ENCODE assay signal across 8 cellular contexts in genomic region chr22:43862074-43862881, GRCh38. TPM values are rescaled to one million over a fixed set of nuclear protein-coding genes. Genes with fewer than 3 reads are reported as not detected.
DNase-seq lines count a peak whose midpoint lies in the region; ATAC-seq and TF ChIP-seq lines count a peak whose summit lies in the region.

SULT4A1 (minus strand) TSS chr22:43862513; CDS start chr22:43862382, 131 bp downstream.

- H3K27ac Mint-ChIP-seq in endothelial cell (ENCODE audit: unreplicated experiment) = peak within 1 kb of the TSS; percentile 61
- no peak within 1 kb of the TSS for H3K27ac Mint-ChIP-seq in activated CD4-positive, alpha-beta memory T cell treated with anti-CD3 and anti-CD28 coated beads, Interleukin-2, amount 10 ng/mL, durations not matched to agents 7 days and 5 days

- peaks cover 20% of the 10 kb centered on the region for H3K4me1 ChIP-seq in ES-I3 (ENCODE audit: insufficient read depth, low read length)
- no peaks in the 10 kb centered on the region for H3K4me1 ChIP-seq in osteoblast (ENCODE audit: insufficient read depth, low read length)
- H3K4me1 ChIP-seq in SJCRH30 = no peaks in the 10 kb centered on the region

- H3K79me2 ChIP-seq in osteoblast (ENCODE audit: insufficient read depth, low read length) = no peaks in the 10 kb centered on the region

- H3K27ac ChIP-seq in osteoblast (ENCODE audit: low read depth, low read length) = no peak within 1 kb of the TSS
- H3K27ac ChIP-seq in SJCRH30 = no peak within 1 kb of the TSS

- H3K9me3 ChIP-seq in ES-I3 (ENCODE audit: control insufficient read depth, insufficient read depth, low read length) (0 out of 2 replicates have a peak, but pooled peaks cover 3% of the 10 kb centered on the region), osteoblast (ENCODE audit: low read depth, low read length) (no peaks in the 10 kb centered on the region), SJCRH30 (replicated peaks) (no peaks in the 10 kb centered on the region)

- H3K27me3 Mint-ChIP-seq in endothelial cell (ENCODE audit: unreplicated experiment) = peaks cover 2% of the 10 kb centered on the region
- peaks cover 35% of the 10 kb centered on the region for H3K27me3 Mint-ChIP-seq in activated CD4-positive, alpha-beta memory T cell treated with anti-CD3 and anti-CD28 coated beads, Interleukin-2, amount 10 ng/mL, durations not matched to agents 7 days and 5 days

- peak; percentile 15 for DNase-seq in NCI-H2196 treated with DMSO at 0.1 percent for 48 hours (lab: John Stamatoyannopoulos, UW; ENCODE audit: unreplicated experiment)
- no peak for DNase-seq in endothelial cell (ENCODE audit: low spot score)
- DNase-seq in osteoblast (ENCODE audit: insufficient read length, low spot score, missing footprints) = peak; percentile 92
- no peak for DNase-seq in SJCRH30
- DNase-seq in activated CD4-positive, alpha-beta memory T cell treated with anti-CD3 and anti-CD28 coated beads, Interleukin-2, amount 10 ng/mL, durations not matched to agents 7 days and 5 days = no peak
- no peak for DNase-seq in SIG-M5 (lab: John Stamatoyannopoulos, UW)

- CTCF ChIA-PET in activated CD4-positive, alpha-beta memory T cell treated with anti-CD3 and anti-CD28 coated beads, Interleukin-2, amount 10 ng/mL, durations not matched to agents 7 days and 5 days (lab: Charles Lee) = no interaction called here

- peaks cover 31% of the 10 kb centered on the region for H3K27me3 ChIP-seq in osteoblast (ENCODE audit: insufficient read depth, low read length)
- no peaks in the 10 kb centered on the region for H3K27me3 ChIP-seq in SJCRH30

- H3K4me3 ChIP-seq in osteoblast (ENCODE audit: insufficient read depth, low read length) (no peak within 1 kb of the TSS), SJCRH30 (no peak within 1 kb of the TSS)

- H3K36me3 ChIP-seq in ES-I3 (ENCODE audit: insufficient read depth, low read length) (no peaks in the 10 kb centered on the region), osteoblast (ENCODE audit: insufficient read depth, low read length) (no peaks in the 10 kb centered on the region), SJCRH30 (no peaks in the 10 kb centered on the region)

- no peaks in the 10 kb centered on the region for H3K9me3 Mint-ChIP-seq in endothelial cell (ENCODE audit: unreplicated experiment)
- H3K9me3 Mint-ChIP-seq in activated CD4-positive, alpha-beta memory T cell treated with anti-CD3 and anti-CD28 coated beads, Interleukin-2, amount 10 ng/mL, durations not matched to agents 7 days and 5 days = no peaks in the 10 kb centered on the region

- POLR2A ChIA-PET in activated CD4-positive, alpha-beta memory T cell treated with anti-CD3 and anti-CD28 coated beads, Interleukin-2, amount 10 ng/mL, durations not matched to agents 7 days and 5 days (lab: Charles Lee) = no interaction called here

- TF ChIP-seq CTCF in endothelial cell (IDR thresholded peaks at IDR 0.05; ENCODE audit: unreplicated experiment) (no peak), osteoblast (IDR thresholded peaks at IDR 0.05; ENCODE audit: extremely low read depth, low read depth, low read length) (no peak)

- no peak within 1 kb of the TSS for H2AFZ ChIP-seq in osteoblast (ENCODE audit: low read length)

- peaks cover 7% of the 10 kb centered on the region for H3K36me3 Mint-ChIP-seq in endothelial cell (ENCODE audit: low read depth, unreplicated experiment)
- H3K36me3 Mint-ChIP-seq in activated CD4-positive, alpha-beta memory T cell treated with anti-CD3 and anti-CD28 coated beads, Interleukin-2, amount 10 ng/mL, durations not matched to agents 7 days and 5 days (ENCODE audit: low read depth) = no peaks in the 10 kb centered on the region

- no peak within 1 kb of the TSS for H3K4me2 ChIP-seq in osteoblast (ENCODE audit: insufficient read depth, low read length)

- peak within 1 kb of the TSS; percentile 54 for H3K9ac ChIP-seq in ES-I3 (ENCODE audit: low read depth, low read length)

- no peaks in the 10 kb centered on the region for H4K20me1 ChIP-seq in osteoblast (ENCODE audit: insufficient read depth, low read length)

- H3K4me1 Mint-ChIP-seq in endothelial cell (ENCODE audit: unreplicated experiment) = peaks cover 23% of the 10 kb centered on the region
- peaks cover 2% of the 10 kb centered on the region for H3K4me1 Mint-ChIP-seq in activated CD4-positive, alpha-beta memory T cell treated with anti-CD3 and anti-CD28 coated beads, Interleukin-2, amount 10 ng/mL, durations not matched to agents 7 days and 5 days

- ATAC-seq in GM21529 (IDR thresholded peaks at IDR 0.05; ENCODE audit: unreplicated experiment) = no peak

- H3K4me3 Mint-ChIP-seq in endothelial cell (ENCODE audit: unreplicated experiment) = peak within 1 kb of the TSS; percentile 89
- H3K4me3 Mint-ChIP-seq in activated CD4-positive, alpha-beta memory T cell treated with anti-CD3 and anti-CD28 coated beads, Interleukin-2, amount 10 ng/mL, durations not matched to agents 7 days and 5 days = no peak within 1 kb of the TSS

RNA-seq across cellular contexts. Expression of gene SULT4A1, which starts in this region (rescaled TPM):
- 16.5 TPM for total RNA-seq in endothelial cell (ENCODE audit: unreplicated experiment)
- under 0.01 TPM in 1 of 2 replicates, not detected in the other for total RNA-seq in osteoblast
- total RNA-seq in SJCRH30 (2014; rRNA removed; shearing (Covaris generic)) = not detected in 2 replicates
- total RNA-seq in activated CD4-positive, alpha-beta memory T cell treated with anti-CD3 and anti-CD28 coated beads, Interleukin-2, amount 10 ng/mL, durations not matched to agents 7 days and 5 days = not detected

Comparison
In these comparisons a context has a peak if more than half of its experiments do, and no peak if none do; other contexts are left out.
1. RNA of gene SULT4A1 (total RNA-seq): 16.5 TPM in endothelial cell (single experiment); under 0.01 TPM in osteoblast, not detected in SJCRH30 and not detected in activated CD4-positive, alpha-beta memory T cell treated with anti-CD3 and anti-CD28 coated beads, Interleukin-2, amount 10 ng/mL, durations not matched to agents 7 days and 5 days; every median in the first group is over 10 times any median in the second.
2. Peak in DNase-seq in osteoblast; RNA of the gene not detected or under 1 TPM.